22 cellular contexts compared by ENCODE assay signal in the genomic region with DNA sequence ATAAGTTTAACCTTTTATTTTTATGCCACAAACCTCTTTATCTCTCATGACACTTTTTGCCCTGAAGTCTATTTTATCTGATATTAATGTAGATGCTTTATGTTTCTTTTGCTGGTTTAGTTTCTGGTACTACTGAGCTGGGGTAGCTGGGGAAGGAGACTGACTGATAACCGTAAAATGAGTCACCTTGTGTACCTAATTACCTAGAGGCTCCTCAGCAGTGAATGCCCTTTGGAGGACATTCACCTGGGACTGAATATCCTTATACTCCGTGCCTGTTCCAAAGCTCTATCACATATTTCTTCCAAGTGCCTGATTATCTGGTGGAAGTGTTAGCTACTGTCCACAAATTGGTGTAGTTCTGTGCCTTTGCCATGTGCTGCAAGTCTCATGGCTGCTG.
"Had no signal": no experiment of that assay in that cellular context is flagged by ENCODE, and none has a peak within 500 bp of the region (broad histone marks: within the 10 kb centered on the region; RNA-seq: fewer than 3 reads in every experiment).

No MANE protein-coding gene starts in this region.

- H3K4me1 ChIP-seq: esophagus muscularis mucosa, gastrocnemius medialis, heart left ventricle had no signal

- FAIRE-seq: endothelial cell of umbilical vein, keratinocyte had no signal

- ATAC-seq: body of pancreas, gastrocnemius medialis, heart left ventricle, natural killer cell had no signal

- H3K27ac ChIP-seq: body of pancreas, esophagus muscularis mucosa, gastrocnemius medialis, heart left ventricle, sigmoid colon, thoracic aorta had no signal

- DNase-seq: activated B cell treated with CpG ODN at 0.5 μM for 24 hours; activated CD4-positive, alpha-beta memory T cell treated with anti-CD3 and anti-CD28 coated beads for 36 hours; activated CD4-positive, alpha-beta T cell treated with anti-CD3 and anti-CD28 coated beads for 4 hours; activated effector memory CD4-positive, alpha-beta T cell treated with anti-CD3 and anti-CD28 coated beads, Interleukin-2, amount 50 U/mL, for 16 hours; activated T-cell treated with anti-CD3 and anti-CD28 coated beads, Interleukin-2, amount 50 U/mL, for 72 hours; anterior cingulate cortex; body of pancreas; caudate nucleus; effector memory CD4-positive, alpha-beta T cell; gastrocnemius medialis; heart left ventricle; natural killer cell; retina; sigmoid colon; stimulated activated CD4-positive, alpha-beta T cell treated with anti-CD3 and anti-CD28 coated beads, Interleukin-2, amount 100 ng/mL, for 48 hours; stimulated activated naive CD4-positive, alpha-beta T cell treated with Interleukin-2 at 50 U/mL for 16 hours; T1000 had no signal

- H3K36me3 ChIP-seq: esophagus muscularis mucosa, gastrocnemius medialis, heart left ventricle, sigmoid colon, thoracic aorta had no signal

- H3K4me3 ChIP-seq: body of pancreas, esophagus muscularis mucosa, gastrocnemius medialis, heart left ventricle, lung, sigmoid colon, thoracic aorta had no signal

- H3K27me3 ChIP-seq: body of pancreas, esophagus muscularis mucosa, gastrocnemius medialis, heart left ventricle, sigmoid colon had no signal
